ENCODE assay signal across 8 cellular contexts in genomic region chr2:87549561-87550202, GRCh38.
DNase-seq lines count a peak whose midpoint lies in the region; ATAC-seq, FAIRE-seq and TF ChIP-seq lines count a peak whose summit lies in the region.
"Not testable (repeated sequence)": the region's sequence is repeated elsewhere in the genome, so short reads cannot be mapped to it uniquely, and the experiment has no call there.

No MANE protein-coding gene starts in this region.

- not testable (repeated sequence) for H3K36me3 ChIP-seq in CD4-positive, CD25-positive, alpha-beta regulatory T cell (ENCODE audit: control insufficient read depth, insufficient read depth, low read length); K562 (ENCODE audit: control insufficient read depth, insufficient read depth, low read length); HepG2 (replicated peaks in 1 of 2; ENCODE audit: control insufficient read depth in 1 of 2, insufficient read depth in 2 of 2, low read length in 2 of 2)

- BruUV-seq in K562 (replicated peaks; lab: Mats Ljungman, UMichigan); HepG2 (replicated peaks; lab: Mats Ljungman, UMichigan): not testable (repeated sequence)

- H3K4me1 Mint-ChIP-seq in CD4-positive, CD25-positive, alpha-beta regulatory T cell; T-helper 2 cell treated with Interferon-gamma antibody and Interleukin-4, amounts not matched to agents 5 μg/mL and 100 μg/mL, for 36 hours (ENCODE audit: low read depth); activated CD8-positive, alpha-beta T cell treated with anti-CD3 and anti-CD28 coated beads, Interleukin-2, amount 10 ng/mL, durations not matched to agents 7 days and 5 days (ENCODE audit: low read depth); activated naive CD4-positive, alpha-beta T cell treated with anti-CD3 and anti-CD28 coated beads, Interleukin-2, amount 10 ng/mL, durations not matched to agents 7 days and 5 days: not testable (repeated sequence)

- intact Hi-C loops in K562 (cut with micrococcal nuclease); Right ventricle myocardium superior (cut with DNase I); HepG2 (cut with micrococcal nuclease; ENCODE audit: unreplicated experiment): not testable (repeated sequence)

- not testable (repeated sequence) for DNase-seq in CD4-positive, CD25-positive, alpha-beta regulatory T cell; T-helper 2 cell treated with Interferon-gamma antibody and Interleukin-4, amounts not matched to agents 5 μg/mL and 100 μg/mL, for 36 hours (ENCODE audit: low spot score); activated CD8-positive, alpha-beta T cell treated with anti-CD3 and anti-CD28 coated beads, Interleukin-2, amount 10 ng/mL, durations not matched to agents 7 days and 5 days; activated naive CD4-positive, alpha-beta T cell treated with anti-CD3 and anti-CD28 coated beads, Interleukin-2, amount 10 ng/mL, durations not matched to agents 7 days and 5 days; K562 (ENCODE audit: extremely low read depth in 1 of 4, low spot score in 3 of 4); Right ventricle myocardium superior; HepG2 (ENCODE audit: low spot score); stimulated activated naive CD8-positive, alpha-beta T cell treated with anti-CD3 and anti-CD28 coated beads, Interleukin-15, Interleukin-2, amounts not matched to agents 100 U/mL and 50 U/mL, for 24 hours

- POLR2A ChIA-PET in activated CD8-positive, alpha-beta T cell treated with anti-CD3 and anti-CD28 coated beads, Interleukin-2, amount 10 ng/mL, durations not matched to agents 7 days and 5 days (lab: Charles Lee); K562 (lab: Yijun Ruan, JAX); HepG2 (lab: Yijun Ruan, JAX): not testable (repeated sequence)

- TF ChIP-seq RAD21 in K562 (CRISPR knock-in tag; conservative IDR thresholded peaks at IDR 0.05 in 1 of 2, IDR thresholded peaks at IDR 0.05 in 1 of 2); HepG2 (CRISPR knock-in tag; IDR thresholded peaks at IDR 0.05): not testable (repeated sequence)

- H3K9me3 Mint-ChIP-seq in CD4-positive, CD25-positive, alpha-beta regulatory T cell; T-helper 2 cell treated with Interferon-gamma antibody and Interleukin-4, amounts not matched to agents 5 μg/mL and 100 μg/mL, for 36 hours; activated CD8-positive, alpha-beta T cell treated with anti-CD3 and anti-CD28 coated beads, Interleukin-2, amount 10 ng/mL, durations not matched to agents 7 days and 5 days (ENCODE audit: insufficient read depth); activated naive CD4-positive, alpha-beta T cell treated with anti-CD3 and anti-CD28 coated beads, Interleukin-2, amount 10 ng/mL, durations not matched to agents 7 days and 5 days: not testable (repeated sequence)

- not testable (repeated sequence) for H3K4me3 ChIP-seq in CD4-positive, CD25-positive, alpha-beta regulatory T cell (ENCODE audit: low read depth, low read length); K562; HepG2 (replicated peaks in 1 of 3; ENCODE audit: insufficient read depth in 1 of 3, low read depth in 2 of 3, low read length in 3 of 3)

- H3K4me3 Mint-ChIP-seq in CD4-positive, CD25-positive, alpha-beta regulatory T cell; activated CD8-positive, alpha-beta T cell treated with anti-CD3 and anti-CD28 coated beads, Interleukin-2, amount 10 ng/mL, durations not matched to agents 7 days and 5 days; activated naive CD4-positive, alpha-beta T cell treated with anti-CD3 and anti-CD28 coated beads, Interleukin-2, amount 10 ng/mL, durations not matched to agents 7 days and 5 days: not testable (repeated sequence)
- H3K4me3 Mint-ChIP-seq in T-helper 2 cell treated with Interferon-gamma antibody and Interleukin-4, amounts not matched to agents 5 μg/mL and 100 μg/mL, for 36 hours: peak overlapping the region; percentile 15

- not testable (repeated sequence) for H3K9ac ChIP-seq in K562 (ENCODE audit: insufficient read depth in 1 of 2, low read depth in 2 of 2, low read length in 2 of 2); HepG2 (ENCODE audit: insufficient read depth, low read depth, low read length)

- in situ Hi-C loops in K562 (cut with MboI); HepG2 (cut with HindIII; ENCODE audit: extremely low pct_ligation_motif_present, low pct_unique_long_range_greater_than_20kb): not testable (repeated sequence)

- peak; percentile 80 for FAIRE-seq in K562 (lab: Jason Lieb, UNC)
- FAIRE-seq in HepG2 (lab: Jason Lieb, UNC): not testable (repeated sequence)

- H3K9me1 ChIP-seq in K562 (ENCODE audit: control insufficient read depth, insufficient read depth, low read length): not testable (repeated sequence)

- not testable (repeated sequence) for TF ChIP-seq CTCF in K562 (IDR thresholded peaks at IDR 0.05 in 2 of 3, conservative IDR thresholded peaks at IDR 0.05 in 1 of 3; ENCODE audit: insufficient read depth in 2 of 3, low read depth in 1 of 3, low read length in 3 of 3); HepG2 (CRISPR knock-in tag; IDR thresholded peaks at IDR 0.05)

- not testable (repeated sequence) for H3K9me3 ChIP-seq in CD4-positive, CD25-positive, alpha-beta regulatory T cell (ENCODE audit: control insufficient read depth in 2 of 2, low read length in 2 of 2); K562 (replicated peaks; ENCODE audit: control insufficient read depth, insufficient read depth, low read depth, low read length); HepG2 (ENCODE audit: low read length)

- H3K4me1 ChIP-seq in CD4-positive, CD25-positive, alpha-beta regulatory T cell (ENCODE audit: control insufficient read depth, insufficient read depth, low read length, poor library complexity, severe bottlenecking); K562 (replicated peaks in 1 of 2; ENCODE audit: control insufficient read depth in 2 of 2, insufficient read depth in 2 of 2, low read length in 2 of 2): not testable (repeated sequence)
- peaks cover 14% of the 10 kb centered on the region for H3K4me1 ChIP-seq in HepG2 (ENCODE audit: insufficient read depth, low read length)

- H4K20me1 ChIP-seq in K562 (replicated peaks; ENCODE audit: control insufficient read depth, insufficient read depth, low read length); HepG2 (ENCODE audit: insufficient read depth, low read length): not testable (repeated sequence)

- TF ChIP-seq EP300 in K562 (IDR thresholded peaks at IDR 0.05; ENCODE audit: low read length); HepG2 (IDR thresholded peaks at IDR 0.05; ENCODE audit: low read depth in 2 of 2, low read length in 2 of 2); HepG2 (CRISPR knock-in tag; IDR thresholded peaks at IDR 0.05; ENCODE audit: borderline replicate concordance): not testable (repeated sequence)

- CTCF ChIA-PET in activated CD8-positive, alpha-beta T cell treated with anti-CD3 and anti-CD28 coated beads, Interleukin-2, amount 10 ng/mL, durations not matched to agents 7 days and 5 days (lab: Charles Lee); activated naive CD4-positive, alpha-beta T cell treated with anti-CD3 and anti-CD28 coated beads, Interleukin-2, amount 10 ng/mL, durations not matched to agents 7 days and 5 days (lab: Charles Lee); K562 (lab: Yijun Ruan, JAX; ENCODE audit: low intra/inter-chr PET ratio); HepG2 (lab: Yijun Ruan, JAX; ENCODE audit: low intra/inter-chr PET ratio, low total read pairs): not testable (repeated sequence)

- not testable (repeated sequence) for ATAC-seq in CD4-positive, CD25-positive, alpha-beta regulatory T cell (ENCODE audit: low read depth in 2 of 2); activated CD8-positive, alpha-beta T cell treated with anti-CD3 and anti-CD28 coated beads, Interleukin-2, amount 10 ng/mL, durations not matched to agents 7 days and 5 days
- ATAC-seq in K562 (peak; percentile 53), Right ventricle myocardium superior (ENCODE audit: poor library complexity) (peak; percentile 93), HepG2 (peak; percentile 32; the same call in 2 of the 3 replicates)
- peak; percentile 7 for ATAC-seq in stimulated activated naive CD8-positive, alpha-beta T cell treated with anti-CD3 and anti-CD28 coated beads, Interleukin-15, Interleukin-2, amounts not matched to agents 100 U/mL and 50 U/mL, for 24 hours

- not testable (repeated sequence) for H3K27me3 ChIP-seq in CD4-positive, CD25-positive, alpha-beta regulatory T cell (ENCODE audit: control insufficient read depth, insufficient read depth, low read length); K562 (ENCODE audit: control insufficient read depth in 2 of 2, insufficient read depth in 2 of 2, low read length in 2 of 2); HepG2 (ENCODE audit: control insufficient read depth in 1 of 2, insufficient read depth in 2 of 2, low read length in 2 of 2)

- not testable (repeated sequence) for H3K4me2 ChIP-seq in K562 (ENCODE audit: insufficient read depth, low read length); HepG2 (ENCODE audit: low read depth, low read length)

- not testable (repeated sequence) for H2AFZ ChIP-seq in K562 (ENCODE audit: low read depth, low read length); HepG2 (ENCODE audit: low read length)

- peak overlapping the region in 2 of 3 donors; percentile 25 to 52 for H3K27ac Mint-ChIP-seq in CD4-positive, CD25-positive, alpha-beta regulatory T cell
- H3K27ac Mint-ChIP-seq in T-helper 2 cell treated with Interferon-gamma antibody and Interleukin-4, amounts not matched to agents 5 μg/mL and 100 μg/mL, for 36 hours: peak overlapping the region; percentile 62
- peak overlapping the region; percentile 57 for H3K27ac Mint-ChIP-seq in activated CD8-positive, alpha-beta T cell treated with anti-CD3 and anti-CD28 coated beads, Interleukin-2, amount 10 ng/mL, durations not matched to agents 7 days and 5 days
- H3K27ac Mint-ChIP-seq in activated naive CD4-positive, alpha-beta T cell treated with anti-CD3 and anti-CD28 coated beads, Interleukin-2, amount 10 ng/mL, durations not matched to agents 7 days and 5 days: peak overlapping the region; percentile 83

- H3K36me3 Mint-ChIP-seq in CD4-positive, CD25-positive, alpha-beta regulatory T cell; T-helper 2 cell treated with Interferon-gamma antibody and Interleukin-4, amounts not matched to agents 5 μg/mL and 100 μg/mL, for 36 hours (ENCODE audit: low read depth); activated CD8-positive, alpha-beta T cell treated with anti-CD3 and anti-CD28 coated beads, Interleukin-2, amount 10 ng/mL, durations not matched to agents 7 days and 5 days (ENCODE audit: low read depth); activated naive CD4-positive, alpha-beta T cell treated with anti-CD3 and anti-CD28 coated beads, Interleukin-2, amount 10 ng/mL, durations not matched to agents 7 days and 5 days: not testable (repeated sequence)

- TF ChIP-seq POLR2A in K562 (conservative IDR thresholded peaks at IDR 0.05); HepG2 (IDR thresholded peaks at IDR 0.05; ENCODE audit: insufficient read depth in 1 of 2, low read depth in 2 of 2, low read length in 2 of 2): not testable (repeated sequence)

- H3K27ac ChIP-seq in CD4-positive, CD25-positive, alpha-beta regulatory T cell (ENCODE audit: insufficient read depth, low read length, poor library complexity, severe bottlenecking); K562 (ENCODE audit: extremely low read depth, low read depth, low read length); HepG2 (ENCODE audit: extremely low read length, insufficient read depth, low read length): not testable (repeated sequence)

- not testable (repeated sequence) for H3K27me3 Mint-ChIP-seq in CD4-positive, CD25-positive, alpha-beta regulatory T cell; T-helper 2 cell treated with Interferon-gamma antibody and Interleukin-4, amounts not matched to agents 5 μg/mL and 100 μg/mL, for 36 hours (ENCODE audit: low read depth); activated CD8-positive, alpha-beta T cell treated with anti-CD3 and anti-CD28 coated beads, Interleukin-2, amount 10 ng/mL, durations not matched to agents 7 days and 5 days (ENCODE audit: low read depth); activated naive CD4-positive, alpha-beta T cell treated with anti-CD3 and anti-CD28 coated beads, Interleukin-2, amount 10 ng/mL, durations not matched to agents 7 days and 5 days

- H3K79me2 ChIP-seq in K562 (ENCODE audit: control insufficient read depth, insufficient read depth, low read length); HepG2 (ENCODE audit: insufficient read depth, low read length): not testable (repeated sequence)
